Comparison of ENCODE assay signal across 10 cellular contexts in genomic region chr12:108694812-108695278, GRCh38. TPM values are rescaled to one million over a fixed set of nuclear protein-coding genes. Genes with fewer than 3 reads are reported as not detected.
A peak's percentile ranks its signal among the peaks of the same experiment; 100 is the strongest.
DNase-seq lines count a peak whose midpoint lies in the region; ATAC-seq and TF ChIP-seq lines count a peak whose summit lies in the region.
"Had no signal": no experiment of that assay in that cellular context is flagged by ENCODE, and none has a peak within 500 bp of the region (broad histone marks: within the 10 kb centered on the region; RNA-seq: fewer than 3 reads in every experiment).

No MANE protein-coding gene starts in this region.

- no peak overlapping the region for H3K9ac ChIP-seq in subcutaneous abdominal adipose tissue (ENCODE audit: low read length in 5 of 5)
- H3K9ac ChIP-seq: BLaER1 treated with 17β-estradiol and CSF1 and Interleukin-3, amounts not matched to agents 10 nM and 100 nM had no signal

- intact Hi-C loops in left cardiac atrium (cut with DNase I), result no loop called here

- DNase-seq in right atrium auricular region (ENCODE audit: low spot score) (no peak), left cardiac atrium (no peak), glutamatergic neuron (no peak)
- no peak for DNase-seq in stimulated activated CD4-positive, alpha-beta T cell treated with anti-CD3 and anti-CD28 coated beads, Interleukin-4, amount 100 ng/mL, for 1 hour
- DNase-seq: KBM-7 had no signal

- TF ChIP-seq CTCF in right atrium auricular region (IDR thresholded peaks at IDR 0.05) (no peak), glutamatergic neuron (IDR thresholded peaks at IDR 0.05; ENCODE audit: partially characterized antibody, unreplicated experiment) (no peak)

- H3K9me3 ChIP-seq in right atrium auricular region (no peaks in the 10 kb centered on the region), subcutaneous abdominal adipose tissue (ENCODE audit: control insufficient read depth in 5 of 5, low read length in 5 of 5) (no peaks in the 10 kb centered on the region)
- H3K9me3 ChIP-seq: BLaER1 treated with 17β-estradiol and CSF1 and Interleukin-3, amounts not matched to agents 10 nM and 100 nM had no signal

- peak overlapping the region; percentile 61 for H3K27ac Mint-ChIP-seq in activated naive CD4-positive, alpha-beta T cell treated with anti-CD3 and anti-CD28 coated beads, Interleukin-2, amount 50 U/mL, for 24 hours
- H3K27ac Mint-ChIP-seq in glutamatergic neuron (ENCODE audit: unreplicated experiment), result peak overlapping the region; percentile 64

- H3K27me3 Mint-ChIP-seq in activated naive CD4-positive, alpha-beta T cell treated with anti-CD3 and anti-CD28 coated beads, Interleukin-2, amount 50 U/mL, for 24 hours, result no peaks in the 10 kb centered on the region
- peaks cover 5% of the 10 kb centered on the region for H3K27me3 Mint-ChIP-seq in glutamatergic neuron (ENCODE audit: unreplicated experiment)

- no peaks in the 10 kb centered on the region for H3K36me3 Mint-ChIP-seq in activated naive CD4-positive, alpha-beta T cell treated with anti-CD3 and anti-CD28 coated beads, Interleukin-2, amount 50 U/mL, for 24 hours
- peaks cover 8% of the 10 kb centered on the region for H3K36me3 Mint-ChIP-seq in glutamatergic neuron (ENCODE audit: unreplicated experiment)

- peak overlapping the region; percentile 28 for H3K4me3 Mint-ChIP-seq in activated naive CD4-positive, alpha-beta T cell treated with anti-CD3 and anti-CD28 coated beads, Interleukin-2, amount 50 U/mL, for 24 hours
- no peak overlapping the region for H3K4me3 Mint-ChIP-seq in glutamatergic neuron (ENCODE audit: unreplicated experiment)

- H3K36me3 ChIP-seq in right atrium auricular region, result peaks cover 20% of the 10 kb centered on the region
- H3K36me3 ChIP-seq in subcutaneous abdominal adipose tissue (ENCODE audit: control insufficient read depth in 5 of 5, insufficient read depth in 5 of 5, low read length in 5 of 5), result peaks cover 12 to 26% (median 21%) of the 10 kb centered on the region in 5 donors

- ATAC-seq in left cardiac atrium, result no peak
- ATAC-seq in GM18498 (IDR thresholded peaks at IDR 0.05; ENCODE audit: unreplicated experiment), result no peak
- ATAC-seq in HG03469 (IDR thresholded peaks at IDR 0.05; ENCODE audit: unreplicated experiment), result no peak

- no peak overlapping the region for H3K4me3 ChIP-seq in right atrium auricular region
- H3K4me3 ChIP-seq in subcutaneous abdominal adipose tissue (ENCODE audit: low read depth in 1 of 5, low read length in 5 of 5), result no peak overlapping the region
- H3K4me3 ChIP-seq: BLaER1 treated with 17β-estradiol and CSF1 and Interleukin-3, amounts not matched to agents 10 nM and 100 nM had no signal

- H3K27me3 ChIP-seq in right atrium auricular region (no peaks in the 10 kb centered on the region), subcutaneous abdominal adipose tissue (ENCODE audit: control insufficient read depth in 5 of 5, insufficient read depth in 4 of 5, low read length in 5 of 5) (no peaks in the 10 kb centered on the region)
- H3K27me3 ChIP-seq: BLaER1 treated with 17β-estradiol and CSF1 and Interleukin-3, amounts not matched to agents 10 nM and 100 nM had no signal

- H3K9me3 Mint-ChIP-seq in activated naive CD4-positive, alpha-beta T cell treated with anti-CD3 and anti-CD28 coated beads, Interleukin-2, amount 50 U/mL, for 24 hours, result peaks cover 4% of the 10 kb centered on the region
- peaks cover 3% of the 10 kb centered on the region for H3K9me3 Mint-ChIP-seq in glutamatergic neuron (ENCODE audit: unreplicated experiment)

- H3K27ac ChIP-seq in right atrium auricular region (peak overlapping the region; percentile 69 to 98), subcutaneous abdominal adipose tissue (ENCODE audit: low read depth, low read length) (peak overlapping the region; percentile 17)
- H3K27ac ChIP-seq: BLaER1 treated with 17β-estradiol and CSF1 and Interleukin-3, amounts not matched to agents 10 nM and 100 nM had no signal

- peaks cover 62% of the 10 kb centered on the region for H3K4me1 Mint-ChIP-seq in activated naive CD4-positive, alpha-beta T cell treated with anti-CD3 and anti-CD28 coated beads, Interleukin-2, amount 50 U/mL, for 24 hours
- H3K4me1 Mint-ChIP-seq in glutamatergic neuron (ENCODE audit: low read depth, unreplicated experiment), result peaks cover 63% of the 10 kb centered on the region

- peaks cover 0 to 76% of the 10 kb centered on the region in 2 donors for H3K4me1 ChIP-seq in right atrium auricular region
- peaks cover 25 to 41% (median 40%) of the 10 kb centered on the region in 5 donors for H3K4me1 ChIP-seq in subcutaneous abdominal adipose tissue (ENCODE audit: control insufficient read depth in 5 of 5, insufficient read depth in 5 of 5, low read length in 5 of 5)

RNA-seq across cellular contexts. Expression of gene CORO1C, which starts 36.5 kb away (rescaled TPM):
- total RNA-seq in right atrium auricular region, result 10 to 100 TPM; 59.6 to 70.7 TPM
- 100 to 1,000 TPM in 1 of 2 donors, 10 to 100 TPM in 1; 95.0 to 109 TPM for total RNA-seq in left cardiac atrium
- 285 TPM for total RNA-seq in glutamatergic neuron (ENCODE audit: unreplicated experiment)
